ENCODE assay signal across 1 cellular context in the genomic region with DNA sequence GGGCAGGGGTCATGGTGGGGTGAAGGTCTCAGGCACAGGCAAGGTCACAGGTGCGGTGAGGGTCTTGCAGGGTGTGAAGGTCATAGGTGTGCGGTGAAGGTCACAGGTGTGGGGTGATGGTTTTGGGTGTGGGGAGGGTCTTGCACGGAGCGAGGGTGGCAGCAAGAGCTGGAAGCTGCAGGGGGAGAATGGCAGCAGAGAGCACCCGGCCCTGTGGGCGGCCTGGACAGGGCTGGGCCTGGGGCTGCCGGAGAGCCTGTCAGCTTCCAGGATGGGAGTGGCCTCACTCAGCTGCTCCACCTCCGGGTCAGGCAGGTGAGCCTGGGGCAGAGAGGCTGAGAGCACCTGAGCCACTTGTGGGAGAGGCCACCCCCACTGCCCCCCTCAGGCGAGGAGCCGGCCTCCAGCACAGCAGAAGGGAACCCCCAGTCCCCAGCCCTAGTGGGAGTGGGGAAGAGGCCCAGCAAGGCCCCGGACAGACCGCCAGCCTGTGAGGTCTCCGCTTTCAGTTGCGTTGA.
TF ChIP-seq lines count a peak whose summit lies in the region.

No MANE protein-coding gene starts in this region.

TF ChIP-seq in HepG2, 621 proteins besides CTCF, POLR2A, EP300 and RAD21:
- no peak for TF ChIP-seq HIVEP1 (CRISPR knock-in tag; IDR thresholded peaks at IDR 0.05)
- 0 out of 2 replicates have a peak, but pooled peaks have one; percentile 44 for TF ChIP-seq ZNF337 (CRISPR knock-in tag; IDR thresholded peaks at IDR 0.05; ENCODE audit: borderline replicate concordance, low read depth)
- peak; percentile 53; the same call in 1 of the 2 replicates for TF ChIP-seq KDM5B (CRISPR knock-in tag; IDR thresholded peaks at IDR 0.05; ENCODE audit: borderline replicate concordance)
- TF ChIP-seq ZNF788 (CRISPR knock-in tag; IDR thresholded peaks at IDR 0.05; ENCODE audit: borderline replicate concordance), result peak; percentile 60; the same call in 1 of the 2 replicates
- no peak for TF ChIP-seq ZNF670 (CRISPR knock-in tag; IDR thresholded peaks at IDR 0.05; ENCODE audit: borderline replicate concordance)
- 0 out of 2 replicates have a peak, but pooled peaks have one; percentile 31 for TF ChIP-seq ZNF616 (CRISPR knock-in tag; IDR thresholded peaks at IDR 0.05; ENCODE audit: low read depth)
- no peak for TF ChIP-seq ZZZ3 (CRISPR knock-in tag; IDR thresholded peaks at IDR 0.05; ENCODE audit: borderline replicate concordance)
- 0 out of 2 replicates have a peak, but pooled peaks have one; percentile 23 for TF ChIP-seq PATZ1 (CRISPR knock-in tag; IDR thresholded peaks at IDR 0.05)
- TF ChIP-seq, protein P1, sequence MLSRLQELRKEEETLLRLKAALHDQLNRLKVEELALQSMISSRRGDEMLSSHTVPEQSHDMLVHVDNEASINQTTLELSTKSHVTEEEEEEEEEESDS (CRISPR knock-in tag; IDR thresholded peaks at IDR 0.05; ENCODE audit: borderline replicate concordance), result no peak
- TF ChIP-seq MAF1 (CRISPR knock-in tag; IDR thresholded peaks at IDR 0.05; ENCODE audit: borderline replicate concordance), result no peak
- TF ChIP-seq, protein P2, sequence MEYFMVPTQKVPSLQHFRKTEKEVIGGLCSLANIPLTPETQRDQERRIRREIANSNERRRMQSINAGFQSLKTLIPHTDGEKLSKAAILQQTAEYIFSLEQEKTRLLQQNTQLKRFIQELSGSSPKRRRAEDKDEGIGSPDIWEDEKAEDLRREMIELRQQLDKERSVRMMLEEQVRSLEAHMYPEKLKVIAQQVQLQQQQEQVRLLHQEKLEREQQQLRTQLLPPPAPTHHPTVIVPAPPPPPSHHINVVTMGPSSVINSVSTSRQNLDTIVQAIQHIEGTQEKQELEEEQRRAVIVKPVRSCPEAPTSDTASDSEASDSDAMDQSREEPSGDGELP (IDR thresholded peaks at IDR 0.05; ENCODE audit: borderline replicate concordance, low read depth), result peak; percentile 65; the same call in 1 of the 2 replicates
- peak; percentile 33; the same call in 1 of the 2 replicates for TF ChIP-seq ARID4A (CRISPR knock-in tag; IDR thresholded peaks at IDR 0.05; ENCODE audit: borderline replicate concordance)
- TF ChIP-seq XRCC5 (optimal IDR thresholded peaks at IDR 0.05; ENCODE audit: low read length), result peak; percentile 26
- 0 out of 2 replicates have a peak, but pooled peaks have one; percentile 54 for TF ChIP-seq TBX2 (CRISPR knock-in tag; IDR thresholded peaks at IDR 0.05; ENCODE audit: borderline replicate concordance)
- peak; percentile 65 for TF ChIP-seq SPEN (CRISPR knock-in tag; IDR thresholded peaks at IDR 0.05; ENCODE audit: low read depth)
- 0 out of 2 replicates have a peak, but pooled peaks have one; percentile 82 for TF ChIP-seq GLI4 (CRISPR knock-in tag; IDR thresholded peaks at IDR 0.05; ENCODE audit: borderline replicate concordance)
- TF ChIP-seq ZFY (CRISPR knock-in tag; IDR thresholded peaks at IDR 0.05), result peak; percentile 40; the same call in 1 of the 2 replicates
- no peak for TF ChIP-seq HOXA9 (CRISPR knock-in tag; IDR thresholded peaks at IDR 0.05; ENCODE audit: borderline replicate concordance)
- peak; percentile 62; the same call in 1 of the 2 replicates for TF ChIP-seq SP5 (CRISPR knock-in tag; IDR thresholded peaks at IDR 0.05; ENCODE audit: borderline replicate concordance, low read depth)
- TF ChIP-seq PCBP1 (IDR thresholded peaks at IDR 0.05; ENCODE audit: borderline replicate concordance, low read depth, low read length), result 0 out of 2 replicates have a peak, but pooled peaks have one; percentile 51
- peak; percentile 10 for TF ChIP-seq TEAD3 (CRISPR knock-in tag; optimal IDR thresholded peaks at IDR 0.05; ENCODE audit: borderline replicate concordance)
- 0 out of 2 replicates have a peak, but pooled peaks have one; percentile 45 for TF ChIP-seq ZNF547 (CRISPR knock-in tag; IDR thresholded peaks at IDR 0.05)
- 0 out of 2 replicates have a peak, but pooled peaks have one; percentile 63 for TF ChIP-seq ESRRA (CRISPR knock-in tag; IDR thresholded peaks at IDR 0.05; ENCODE audit: low read depth)
- 0 out of 2 replicates have a peak, but pooled peaks have one; percentile 37 for TF ChIP-seq ARNT2 (CRISPR knock-in tag; IDR thresholded peaks at IDR 0.05; ENCODE audit: low read depth)
- TF ChIP-seq KDM2A (CRISPR knock-in tag; IDR thresholded peaks at IDR 0.05; ENCODE audit: borderline replicate concordance, low read depth), result peak; percentile 16; the same call in 1 of the 2 replicates
- TF ChIP-seq ZNF274 (CRISPR knock-in tag; IDR thresholded peaks at IDR 0.05), result 0 out of 2 replicates have a peak, but pooled peaks have one; percentile 24
- 0 out of 2 replicates have a peak, but pooled peaks have one; percentile 16 for TF ChIP-seq ZNF263 (CRISPR knock-in tag; IDR thresholded peaks at IDR 0.05)
- peak; percentile 28; the same call in 1 of the 2 replicates for TF ChIP-seq ZNF451 (CRISPR knock-in tag; IDR thresholded peaks at IDR 0.05)
- 0 out of 2 replicates have a peak, but pooled peaks have one; percentile 26 for TF ChIP-seq SAFB2 (CRISPR knock-in tag; IDR thresholded peaks at IDR 0.05; ENCODE audit: borderline replicate concordance, low read depth)
- 0 out of 2 replicates have a peak, but pooled peaks have one; percentile 32 for TF ChIP-seq MEIS1 (CRISPR knock-in tag; IDR thresholded peaks at IDR 0.05; ENCODE audit: borderline replicate concordance)
- no peak for TF ChIP-seq ZFP41 (CRISPR knock-in tag; IDR thresholded peaks at IDR 0.05; ENCODE audit: borderline replicate concordance)
- TF ChIP-seq FOXC1 (CRISPR knock-in tag; IDR thresholded peaks at IDR 0.05; ENCODE audit: borderline replicate concordance), result 0 out of 2 replicates have a peak, but pooled peaks have one; percentile 48
- 0 out of 2 replicates have a peak, but pooled peaks have one; percentile 6 for TF ChIP-seq NFKB2 (CRISPR knock-in tag; IDR thresholded peaks at IDR 0.05; ENCODE audit: borderline replicate concordance)
- TF ChIP-seq FOXK2 (IDR thresholded peaks at IDR 0.05), result no peak
- TF ChIP-seq ZNF619 (CRISPR knock-in tag; IDR thresholded peaks at IDR 0.05), result no peak
- TF ChIP-seq SAP130 (CRISPR knock-in tag; IDR thresholded peaks at IDR 0.05; ENCODE audit: low read depth), result peak; percentile 39; the same call in 1 of the 2 replicates
- TF ChIP-seq ZEB1 (IDR thresholded peaks at IDR 0.05; ENCODE audit: insufficient replicate concordance, low read depth), result peak; percentile 85
- peak; percentile 7; the same call in 1 of the 2 replicates for TF ChIP-seq STAG1 (CRISPR knock-in tag; IDR thresholded peaks at IDR 0.05)
- TF ChIP-seq, protein P3, sequence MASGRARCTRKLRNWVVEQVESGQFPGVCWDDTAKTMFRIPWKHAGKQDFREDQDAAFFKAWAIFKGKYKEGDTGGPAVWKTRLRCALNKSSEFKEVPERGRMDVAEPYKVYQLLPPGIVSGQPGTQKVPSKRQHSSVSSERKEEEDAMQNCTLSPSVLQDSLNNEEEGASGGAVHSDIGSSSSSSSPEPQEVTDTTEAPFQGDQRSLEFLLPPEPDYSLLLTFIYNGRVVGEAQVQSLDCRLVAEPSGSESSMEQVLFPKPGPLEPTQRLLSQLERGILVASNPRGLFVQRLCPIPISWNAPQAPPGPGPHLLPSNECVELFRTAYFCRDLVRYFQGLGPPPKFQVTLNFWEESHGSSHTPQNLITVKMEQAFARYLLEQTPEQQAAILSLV (CRISPR knock-in tag; IDR thresholded peaks at IDR 0.05; ENCODE audit: borderline replicate concordance), result no peak
- TF ChIP-seq, protein P4, sequence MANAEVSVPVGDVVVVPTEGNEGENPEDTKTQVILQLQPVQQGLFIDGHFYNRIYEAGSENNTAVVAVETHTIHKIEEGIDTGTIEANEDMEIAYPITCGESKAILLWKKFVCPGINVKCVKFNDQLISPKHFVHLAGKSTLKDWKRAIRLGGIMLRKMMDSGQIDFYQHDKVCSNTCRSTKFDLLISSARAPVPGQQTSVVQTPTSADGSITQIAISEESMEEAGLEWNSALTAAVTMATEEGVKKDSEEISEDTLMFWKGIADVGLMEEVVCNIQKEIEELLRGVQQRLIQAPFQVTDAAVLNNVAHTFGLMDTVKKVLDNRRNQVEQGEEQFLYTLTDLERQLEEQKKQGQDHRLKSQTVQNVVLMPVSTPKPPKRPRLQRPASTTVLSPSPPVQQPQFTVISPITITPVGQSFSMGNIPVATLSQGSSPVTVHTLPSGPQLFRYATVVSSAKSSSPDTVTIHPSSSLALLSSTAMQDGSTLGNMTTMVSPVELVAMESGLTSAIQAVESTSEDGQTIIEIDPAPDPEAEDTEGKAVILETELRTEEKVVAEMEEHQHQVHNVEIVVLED (CRISPR knock-in tag; IDR thresholded peaks at IDR 0.05; ENCODE audit: borderline replicate concordance), result 0 out of 2 replicates have a peak, but pooled peaks have one; percentile 27
TF ChIP-seq in HepG2: peak in this region for 30.
